In genomic region chr17:34241062-34241461, GRCh38 we compare ENCODE assay signal across 19 cellular contexts. TPM values are rescaled to one million over a fixed set of nuclear protein-coding genes. Genes with fewer than 3 reads are reported as not detected.
DNase-seq lines count a peak whose midpoint lies in the region; ATAC-seq and TF ChIP-seq lines count a peak whose summit lies in the region.
"Had no signal": no experiment of that assay in that cellular context is flagged by ENCODE, and none has a peak within 500 bp of the region (broad histone marks: within the 10 kb centered on the region; RNA-seq: fewer than 3 reads in every experiment).

No MANE protein-coding gene starts in this region.

- intact Hi-C loops in lower lobe of right lung (cut with DNase I), result no loop called here
- intact Hi-C loops in testis (cut with DNase I; ENCODE audit: low total_unique reads), result no loop called here

- H3K9me3 ChIP-seq in lower lobe of right lung, result no peaks in the 10 kb centered on the region
- no peaks in the 10 kb centered on the region for H3K9me3 ChIP-seq in testis
- H3K9me3 ChIP-seq: Peyer's patch had no signal

- peaks cover 92% of the 10 kb centered on the region for H3K4me1 ChIP-seq in lower lobe of right lung
- H3K4me1 ChIP-seq in testis, result peaks cover 23% of the 10 kb centered on the region
- H3K4me1 ChIP-seq: parathyroid adenoma had no signal

- H3K4me3 ChIP-seq in lower lobe of right lung (no peak overlapping the region), testis (no peak overlapping the region)
- H3K4me3 ChIP-seq: Peyer's patch had no signal

- no peaks in the 10 kb centered on the region for H3K27me3 ChIP-seq in lower lobe of right lung (ENCODE audit: low read depth)
- no peaks in the 10 kb centered on the region for H3K27me3 ChIP-seq in testis
- H3K27me3 ChIP-seq: Peyer's patch had no signal

- H3K27ac ChIP-seq in lower lobe of right lung, result peak overlapping the region; percentile 43
- H3K27ac ChIP-seq in testis, result no peak overlapping the region
- H3K27ac ChIP-seq: parathyroid adenoma had no signal

- TF ChIP-seq POLR2A in testis (IDR thresholded peaks at IDR 0.05), result no peak

- peak; percentile 41 for DNase-seq in KBM-7
- peak; percentile 81 for DNase-seq in dermis blood vessel endothelial cell
- no peak for DNase-seq in lower lobe of right lung
- DNase-seq in testis, result peak; percentile 50
- no peak for DNase-seq in NCI-H510A (lab: John Stamatoyannopoulos, UW)
- DNase-seq in DMS153 treated with DMSO at 0.1 percent for 48 hours (lab: John Stamatoyannopoulos, UW; ENCODE audit: unreplicated experiment), result no peak
- no peak for DNase-seq in ecto neural progenitor cell (ENCODE audit: low spot score)
- DNase-seq: activated CD8-positive, alpha-beta memory T cell treated with anti-CD3 and anti-CD28 coated beads for 24 hours; COR-L47; MM.1S; NCI-H2171 treated with DMSO at 0.1 percent for 48 hours; stimulated activated CD4-positive, alpha-beta T cell treated with anti-CD3 and anti-CD28 coated beads, Interleukin-2, amount 100 ng/mL, for 48 hours; stimulated activated naive CD8-positive, alpha-beta T cell treated with anti-CD3 and anti-CD28 coated beads, Interleukin-15, amount 100 ng/mL, for 72 hours had no signal

- no peak for TF ChIP-seq CTCF in lower lobe of right lung (IDR thresholded peaks at IDR 0.05)
- TF ChIP-seq CTCF in testis (IDR thresholded peaks at IDR 0.05), result no peak

- no peaks in the 10 kb centered on the region for H3K36me3 ChIP-seq in lower lobe of right lung
- no peaks in the 10 kb centered on the region for H3K36me3 ChIP-seq in testis (ENCODE audit: low read depth, missing control alignments)
- H3K36me3 ChIP-seq: Peyer's patch had no signal

- ATAC-seq in lower lobe of right lung (peak; percentile 27 to 60), HG03457 (IDR thresholded peaks at IDR 0.05; ENCODE audit: unreplicated experiment) (no peak)
- ATAC-seq: stimulated activated naive CD8-positive, alpha-beta T cell treated with anti-CD3 and anti-CD28 coated beads, Interleukin-15, amount 100 ng/mL, for 72 hours had no signal

- WGBS in testis, 2 donors, result 21 to 26% methylated on average over 4 of the region's 4 CpGs

- in situ Hi-C loops in KBM-7 (cut with MboI; ENCODE audit: low pct_unique_long_range_greater_than_20kb, low sequenced_read_pairs), result no loop called here

RNA-seq across cellular contexts. Expression of gene CCL2, which starts 14.0 kb away (rescaled TPM):
- 84.3 and 218 TPM in 2 replicates for total RNA-seq in dermis blood vessel endothelial cell
- total RNA-seq in lower lobe of right lung, result 34.1 TPM
- total RNA-seq in testis, result 1 to 10 TPM; 1.0 to 4.4 TPM
- 35.8 TPM for polyA plus RNA-seq in testis (ENCODE audit: insufficient read depth, low read depth, low replicate concordance)

RNA-seq across cellular contexts. Expression of gene CCL7, which starts 29.0 kb away (rescaled TPM):
- 0.23 TPM in 1 of 2 replicates, not detected in the other for total RNA-seq in dermis blood vessel endothelial cell
- total RNA-seq in lower lobe of right lung, result not detected
- not detected for total RNA-seq in testis
- polyA plus RNA-seq in testis (ENCODE audit: insufficient read depth, low read depth, low replicate concordance), result not detected
- total RNA-seq: chondrocyte, lower leg skin, Peyer's patch had no signal

RNA-seq across cellular contexts. Expression of gene CCL11, which starts 44.5 kb away (rescaled TPM):
- total RNA-seq in dermis blood vessel endothelial cell (not detected in 2 replicates), lower lobe of right lung (1.1 TPM), testis (not detected)
- not detected for polyA plus RNA-seq in testis (ENCODE audit: insufficient read depth, low read depth, low replicate concordance)
- total RNA-seq: chondrocyte, fibroblast of villous mesenchyme, lower leg skin had no signal

Comparison
In these comparisons a context has a peak if more than half of its experiments do, and no peak if none do; other contexts are left out.
1. DNase-seq: peak in KBM-7 (single experiment), dermis blood vessel endothelial cell (single experiment) and testis (single experiment); none in lower lobe of right lung (single experiment), NCI-H510A (single experiment), DMS153 treated with DMSO at 0.1 percent for 48 hours (single experiment) and ecto neural progenitor cell (single experiment).